Comparison of ENCODE assay signal across 8 cellular contexts in the genomic region with DNA sequence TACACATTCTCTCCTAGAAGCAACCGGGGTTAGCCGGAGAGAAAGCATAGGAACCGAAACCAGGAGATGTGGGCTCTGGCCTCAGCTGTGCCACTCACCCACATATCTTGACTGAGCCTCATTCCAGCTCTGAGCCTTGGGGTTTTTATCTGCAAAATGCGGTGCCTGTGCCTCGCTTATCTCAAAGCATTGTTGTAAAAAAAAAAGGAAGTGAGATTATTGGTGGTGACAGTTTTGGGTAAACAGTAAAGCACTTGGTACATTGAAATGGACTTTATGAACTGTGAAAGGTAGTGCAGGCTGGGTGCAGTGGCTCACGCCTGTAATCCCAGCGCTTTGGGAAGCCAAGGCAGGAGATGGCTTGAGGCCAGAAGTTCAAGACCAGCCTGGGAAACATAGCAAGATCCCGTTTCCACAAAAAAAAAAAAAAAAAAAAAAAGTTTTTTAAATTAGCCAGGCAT. TPM values are rescaled to one million over a fixed set of nuclear protein-coding genes. Genes with fewer than 3 reads are reported as not detected.
DNase-seq lines count a peak whose midpoint lies in the region; ATAC-seq, FAIRE-seq and TF ChIP-seq lines count a peak whose summit lies in the region.

No MANE protein-coding gene starts in this region.

- no peak for TF ChIP-seq CTCF in Peyer's patch (IDR thresholded peaks at IDR 0.05)
- TF ChIP-seq CTCF in endothelial cell of umbilical vein (IDR thresholded peaks at IDR 0.05; ENCODE audit: extremely low read depth in 1 of 2, insufficient read depth in 1 of 2, low read depth in 1 of 2, low read length in 2 of 2) = no peak
- TF ChIP-seq CTCF in spleen (IDR thresholded peaks at IDR 0.05 in 8 of 11, conservative IDR thresholded peaks at IDR 0.05 in 3 of 11) = no peak

- H3K27ac ChIP-seq in Peyer's patch (peak overlapping the region; percentile 40 to 75 (median 73)), endothelial cell of umbilical vein (ENCODE audit: insufficient read depth, low read depth, low read length) (no peak overlapping the region), spleen (peak overlapping the region in 7 of 8 donors; percentile 3 to 88 (median 76))

- H3K4me1 ChIP-seq in Peyer's patch (peaks cover 4 to 46% (median 31%) of the 10 kb centered on the region in 4 donors), endothelial cell of umbilical vein (ENCODE audit: control insufficient read depth, extremely low read depth, insufficient read depth, low read length) (no peaks in the 10 kb centered on the region), spleen (peaks cover 29 to 98% (median 91%) of the 10 kb centered on the region in 6 donors)

- ATAC-seq in HG02885 (IDR thresholded peaks at IDR 0.05; ENCODE audit: poor library complexity, unreplicated experiment) = peak; percentile 61

- H3K9ac ChIP-seq in endothelial cell of umbilical vein (replicated peaks; ENCODE audit: extremely low read depth, insufficient read depth, low read length) = no peak overlapping the region

- H3K36me3 ChIP-seq in Peyer's patch (no peaks in the 10 kb centered on the region), endothelial cell of umbilical vein (ENCODE audit: control insufficient read depth in 2 of 2, extremely low read depth in 1 of 2, insufficient read depth in 2 of 2, low read length in 2 of 2) (no peaks in the 10 kb centered on the region), spleen (peaks cover 0 to 30% (median 0%) of the 10 kb centered on the region in 6 donors)

- dilution Hi-C loops in endothelial cell of umbilical vein (cut with MboI; ENCODE audit: extremely low pct_ligation_motif_present, low sequenced_read_pairs) = no loop called here

- no TSS peak for BruUV-seq in endothelial cell of umbilical vein (replicated peaks; lab: Mats Ljungman, UMichigan)

- no peak overlapping the region for H3K4me3 ChIP-seq in Peyer's patch
- H3K4me3 ChIP-seq in endothelial cell of umbilical vein (replicated peaks in 1 of 3; ENCODE audit: insufficient read depth in 1 of 3, low read depth in 1 of 3, low read length in 3 of 3) = no peak overlapping the region
- peak overlapping the region in 2 of 8 donors; percentile 37 to 64 for H3K4me3 ChIP-seq in spleen

- H2AFZ ChIP-seq in endothelial cell of umbilical vein (ENCODE audit: low read depth, low read length) = peak overlapping the region; percentile 69

- no peaks in the 10 kb centered on the region for H3K27me3 ChIP-seq in Peyer's patch
- H3K27me3 ChIP-seq in endothelial cell of umbilical vein (ENCODE audit: control insufficient read depth in 2 of 2, insufficient read depth in 2 of 2, low read length in 2 of 2) = no peaks in the 10 kb centered on the region
- H3K27me3 ChIP-seq in spleen (replicated peaks in 1 of 7) = no peaks in the 10 kb centered on the region

- H3K79me2 ChIP-seq in endothelial cell of umbilical vein (ENCODE audit: control insufficient read depth, insufficient read depth, low read length) = no peaks in the 10 kb centered on the region

- H3K9me1 ChIP-seq in endothelial cell of umbilical vein (replicated peaks; ENCODE audit: control insufficient read depth, extremely low read depth, insufficient read depth, low read length) = no peaks in the 10 kb centered on the region

- intact Hi-C loops in endothelial cell of umbilical vein (cut with micrococcal nuclease) = no loop called here
- intact Hi-C loops in spleen (cut with DNase I; ENCODE audit: low total_unique reads) = no loop called here
- intact Hi-C loops in posterior vena cava (cut with DNase I) = no loop called here

- no peaks in the 10 kb centered on the region for H4K20me1 ChIP-seq in endothelial cell of umbilical vein (replicated peaks; ENCODE audit: control insufficient read depth, extremely low read depth, insufficient read depth, low read length)

- no peaks in the 10 kb centered on the region for H3K9me3 ChIP-seq in Peyer's patch
- H3K9me3 ChIP-seq in endothelial cell of umbilical vein (replicated peaks; ENCODE audit: control insufficient read depth, insufficient read depth, low read length) = no peaks in the 10 kb centered on the region
- no peaks in the 10 kb centered on the region for H3K9me3 ChIP-seq in spleen

- DNase-seq in activated CD8-positive, alpha-beta memory T cell treated with anti-CD3 and anti-CD28 coated beads, Interleukin-2, amount 50 U/mL, for 1 hour (ENCODE audit: extremely low read depth) = peak; percentile 2
- no peak for DNase-seq in activated CD8-positive, alpha-beta memory T cell treated with anti-CD3 and anti-CD28 coated beads, Interleukin-2, amount 50 U/mL, for 4 hours
- DNase-seq in Peyer's patch (peak in 2 of 3 donors; percentile 82 to 87), endothelial cell of umbilical vein (ENCODE audit: low read depth, low spot score) (peak; percentile 40), spleen (peak; percentile 81), NCI-H2081 treated with DMSO at 0.1 percent for 48 hours (lab: John Stamatoyannopoulos, UW) (no peak), posterior vena cava (ENCODE audit: low spot score) (no peak)

- WGBS in spleen, 5 donors = 9 to 22% (median 10%) methylated on average over 7 to 8 of the region's 8 CpGs

- FAIRE-seq in endothelial cell of umbilical vein (lab: Jason Lieb, UNC) = peak; percentile 58

- POLR2A ChIA-PET in endothelial cell of umbilical vein (lab: Charles Lee) = interaction anchor here (0.7 to 0.9 kb wide), 2 partner anchors 44 to 156 kb away, joined by 3 to 4 read pairs; a partner anchor contains a TSS

- no peak overlapping the region for H3K4me2 ChIP-seq in endothelial cell of umbilical vein (ENCODE audit: insufficient read depth, low read length)

- TF ChIP-seq POLR2A in Peyer's patch (IDR thresholded peaks at IDR 0.05) = no peak
- TF ChIP-seq POLR2A in endothelial cell of umbilical vein (IDR thresholded peaks at IDR 0.05; ENCODE audit: low read depth, low read length) = no peak
- no peak for TF ChIP-seq POLR2A in spleen (IDR thresholded peaks at IDR 0.05)

- CTCF ChIA-PET in endothelial cell of umbilical vein (lab: Charles Lee) = interaction anchor here (1.0 kb wide), 2 partner anchors 12 to 81 kb away, joined by 3 to 4 read pairs; no protein-coding TSS in a partner anchor

TF ChIP-seq in endothelial cell of umbilical vein, 7 proteins besides CTCF, POLR2A, EP300 and RAD21:
- TF ChIP-seq GATA2 (IDR thresholded peaks at IDR 0.05; ENCODE audit: insufficient read depth, insufficient read length, low read depth, low read length) = no peak
- TF ChIP-seq EZH2 (IDR thresholded peaks at IDR 0.05; ENCODE audit: borderline replicate concordance, low read depth, low read length, severe bottlenecking) = no peak
- TF ChIP-seq FOS (IDR thresholded peaks at IDR 0.05; ENCODE audit: borderline replicate concordance, insufficient read depth, low read length) = no peak
- TF ChIP-seq JUN (IDR thresholded peaks at IDR 0.05; ENCODE audit: borderline replicate concordance, insufficient read depth, insufficient read length, low read depth) = no peak
- no peak for TF ChIP-seq POLR2AphosphoS5 (IDR thresholded peaks at IDR 0.05; ENCODE audit: insufficient read depth, low read depth, low read length)
- TF ChIP-seq, protein P1, sequence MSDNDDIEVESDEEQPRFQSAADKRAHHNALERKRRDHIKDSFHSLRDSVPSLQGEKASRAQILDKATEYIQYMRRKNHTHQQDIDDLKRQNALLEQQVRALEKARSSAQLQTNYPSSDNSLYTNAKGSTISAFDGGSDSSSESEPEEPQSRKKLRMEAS (IDR thresholded peaks at IDR 0.05; ENCODE audit: insufficient read depth, insufficient read length) = no peak
- TF ChIP-seq MYC (IDR thresholded peaks at IDR 0.05; ENCODE audit: low read depth, low read length) = no peak

RNA-seq across cellular contexts. Expression of a gene that starts 3.8 kb away (rescaled TPM):
- 1 to 10 TPM in 3 of 4 donors, under 1 TPM in 1; 0.53 to 1.8 (median 1.7) TPM for total RNA-seq in Peyer's patch
- total RNA-seq in endothelial cell of umbilical vein = 0.18 and 0.20 TPM in 2 replicates
- 0.32 and 0.33 TPM in 2 replicates for polyA plus RNA-seq in endothelial cell of umbilical vein
- 0.16 and 0.31 TPM in 2 replicates for polyA plus RNA-seq in endothelial cell of umbilical vein (2011; cell fraction: cytosol; rRNA removed)
- polyA plus RNA-seq in endothelial cell of umbilical vein (2011; cell fraction: nucleus; rRNA removed) = 0.28 and 0.31 TPM in 2 replicates
- 0.24 and 0.27 TPM in 2 replicates for polyA plus RNA-seq in endothelial cell of umbilical vein (2012)
- polyA minus RNA-seq in endothelial cell of umbilical vein = 0.12 and 0.28 TPM in 2 replicates
- polyA minus RNA-seq in endothelial cell of umbilical vein (2011; cell fraction: cytosol; rRNA and poly(A)+ RNA removed) = not detected
- polyA minus RNA-seq in endothelial cell of umbilical vein (2011; cell fraction: nucleus; rRNA and poly(A)+ RNA removed) = 0.10 TPM in 1 of 2 replicates, not detected in the other
- 10 to 100 TPM; 13.8 to 32.2 (median 28.2) TPM for total RNA-seq in spleen
- 1 to 10 TPM; 5.0 to 7.5 (median 5.7) TPM for polyA plus RNA-seq in spleen
- 1 to 10 TPM; 5.9 to 9.3 TPM for total RNA-seq in posterior vena cava

Comparison
In these comparisons a context has a peak if more than half of its experiments do, and no peak if none do; other contexts are left out.
1. DNase-seq: peak in activated CD8-positive, alpha-beta memory T cell treated with anti-CD3 and anti-CD28 coated beads, Interleukin-2, amount 50 U/mL, for 1 hour (single experiment), Peyer's patch (2 of 3), endothelial cell of umbilical vein (single experiment) and spleen (single experiment); none in activated CD8-positive, alpha-beta memory T cell treated with anti-CD3 and anti-CD28 coated beads, Interleukin-2, amount 50 U/mL, for 4 hours (single experiment), NCI-H2081 treated with DMSO at 0.1 percent for 48 hours (single experiment) and posterior vena cava (single experiment).